Comparison of ENCODE assay signal across 8 cellular contexts in genomic region chr20:3846740-3847418, GRCh38. TPM values are rescaled to one million over a fixed set of nuclear protein-coding genes. Genes with fewer than 3 reads are reported as not detected.
DNase-seq lines count a peak whose midpoint lies in the region; ATAC-seq, FAIRE-seq and TF ChIP-seq lines count a peak whose summit lies in the region.

MAVS (plus strand) TSS chr20:3846834; CDS start chr20:3854625, 7,791 bp downstream.

- H2BK15ac ChIP-seq in H1 (ENCODE audit: low read length) (no peak within 1 kb of the TSS), mesendoderm (replicated peaks; ENCODE audit: low read depth) (no peak within 1 kb of the TSS)

- H2BK20ac ChIP-seq in H1 (ENCODE audit: low read length): no peak within 1 kb of the TSS

- POLR2A ChIA-PET in H1 (lab: Charles Lee; ENCODE audit: partially characterized antibody): interaction anchor here (1.0 to 1.3 kb wide), 3 partner anchors 11 to 79 kb away, joined by 3 read pairs; partner anchors contain the start of gene ADISSP

- H3K27ac Mint-ChIP-seq in activated CD8-positive, alpha-beta memory T cell treated with anti-CD3 and anti-CD28 coated beads, Interleukin-2, amount 10 ng/mL, durations not matched to agents 7 days and 5 days: peak within 1 kb of the TSS; percentile 76

- ATAC-seq in GM19463 (IDR thresholded peaks at IDR 0.05; ENCODE audit: unreplicated experiment): peak; percentile 96
- peak; percentile 99 for ATAC-seq in activated CD8-positive, alpha-beta memory T cell treated with anti-CD3 and anti-CD28 coated beads, Interleukin-2, amount 10 ng/mL, durations not matched to agents 7 days and 5 days

- TF ChIP-seq POLR2A in H1 (IDR thresholded peaks at IDR 0.05; ENCODE audit: control extremely low read depth in 1 of 2, low read depth in 2 of 2, low read length in 2 of 2): peak in 1 of 2 experiments; percentile 73; a peak in 1 of 3 replicates

- no peaks in the 10 kb centered on the region; a peak in 1 of 7 replicates for H3K27me3 ChIP-seq in H1 (replicated peaks in 1 of 4; ENCODE audit: control insufficient read depth in 3 of 4, extremely low read depth in 1 of 4, insufficient read depth in 3 of 4, low read length in 3 of 4)
- H3K27me3 ChIP-seq in mesendoderm (ENCODE audit: insufficient read depth, low read length, poor library complexity): no peaks in the 10 kb centered on the region

- H3K4me3 Mint-ChIP-seq in activated CD8-positive, alpha-beta memory T cell treated with anti-CD3 and anti-CD28 coated beads, Interleukin-2, amount 10 ng/mL, durations not matched to agents 7 days and 5 days: peak within 1 kb of the TSS; percentile 82

- H2BK12ac ChIP-seq in H1 (ENCODE audit: low read depth, low read length): 0 out of 2 replicates have a peak within 1 kb of the TSS, but pooled peaks have one; percentile 27

- no peaks in the 10 kb centered on the region for H3K9me3 ChIP-seq in H1 (ENCODE audit: insufficient read depth in 2 of 2, low read depth in 1 of 2, low read length in 1 of 2)

- H3K79me2 ChIP-seq in H1 (ENCODE audit: control insufficient read depth in 1 of 2, insufficient read depth in 2 of 2, low read length in 2 of 2) (peaks cover 0 to 4% of the 10 kb centered on the region in 2 experiments; a peak in 2 of 4 replicates), mesendoderm (ENCODE audit: control insufficient read depth, insufficient read depth, low read length) (peaks cover 3% of the 10 kb centered on the region)

- H3K4ac ChIP-seq in H1 (replicated peaks; ENCODE audit: insufficient read length, low read depth, low read length) (peak within 1 kb of the TSS; percentile 74), mesendoderm (ENCODE audit: low read depth, low read length) (no peak within 1 kb of the TSS)

- TF ChIP-seq CTCF in H1 (IDR thresholded peaks at IDR 0.05; ENCODE audit: control extremely low read depth in 1 of 3, insufficient read depth in 1 of 3, low read depth in 1 of 3, low read length in 3 of 3): peak in 1 of 3 experiments; percentile 6; a peak in 1 of 4 replicates

- H3K4me2 ChIP-seq in H1 (ENCODE audit: insufficient read depth in 1 of 2, low read depth in 2 of 2, low read length in 2 of 2) (peak within 1 kb of the TSS; percentile 88 to 93), mesendoderm (ENCODE audit: low read length) (peak within 1 kb of the TSS; percentile 82)

- CTCF ChIA-PET in activated CD8-positive, alpha-beta memory T cell treated with anti-CD3 and anti-CD28 coated beads, Interleukin-2, amount 10 ng/mL, durations not matched to agents 7 days and 5 days (lab: Charles Lee): interaction anchor here (1.3 to 1.7 kb wide), 2 partner anchors 28 to 60 kb away, joined by 3 to 5 read pairs; no protein-coding TSS in a partner anchor
- CTCF ChIA-PET in H1 (lab: Charles Lee; ENCODE audit: partially characterized antibody): no interaction called here

- H3K56ac ChIP-seq in H1 (replicated peaks; ENCODE audit: insufficient read length, low read depth, low read length) (peak within 1 kb of the TSS; percentile 69), mesendoderm (ENCODE audit: low read length) (peak within 1 kb of the TSS; percentile 97)

- no peak for FAIRE-seq in H1 (lab: Jason Lieb, UNC)

- peak in 1 of 2 experiments; percentile 49; a peak in 1 of 3 replicates for TF ChIP-seq EP300 in H1 (IDR thresholded peaks at IDR 0.05; ENCODE audit: borderline replicate concordance in 1 of 2, low read depth in 2 of 2, low read length in 2 of 2)

- no peak within 1 kb of the TSS for H3K14ac ChIP-seq in H1 (ENCODE audit: insufficient read length)

- H3K4me1 Mint-ChIP-seq in activated CD8-positive, alpha-beta memory T cell treated with anti-CD3 and anti-CD28 coated beads, Interleukin-2, amount 10 ng/mL, durations not matched to agents 7 days and 5 days: peaks cover 34% of the 10 kb centered on the region

- peak; percentile 88 for DNase-seq in CMK (ENCODE audit: low read depth)
- DNase-seq in HPDE6-E6E7 (ENCODE audit: extremely low spot score): peak; percentile 91
- DNase-seq in NOMO-1 treated with DMSO at 0.1 percent for 48 hours (lab: John Stamatoyannopoulos, UW; ENCODE audit: unreplicated experiment): peak; percentile 71
- DNase-seq in activated CD8-positive, alpha-beta memory T cell treated with anti-CD3 and anti-CD28 coated beads, Interleukin-2, amount 10 ng/mL, durations not matched to agents 7 days and 5 days: peak; percentile 88
- peak; percentile 51 to 92 for DNase-seq in H1 (ENCODE audit: low read depth in 1 of 2, low spot score in 2 of 2)
- peak; percentile 85 for DNase-seq in mesendoderm
- peak; percentile 74 for DNase-seq in stimulated activated CD8-positive, alpha-beta memory T cell treated with anti-CD3 and anti-CD28 coated beads, Interleukin-12 subunit alpha, Interleukin-12 subunit beta, amount 100 ng/mL, for 4 hours (ENCODE audit: low read depth)

- H4K8ac ChIP-seq in H1 (ENCODE audit: extremely low read depth, insufficient read depth, low read length) (peak within 1 kb of the TSS; percentile 95), mesendoderm (ENCODE audit: low read depth, low read length) (no peak within 1 kb of the TSS)

- H3K4me3 ChIP-seq in H1 (ENCODE audit: extremely low read depth in 1 of 4, insufficient read depth in 2 of 4, low read depth in 3 of 4, low read length in 4 of 4): peak within 1 kb of the TSS; percentile 63 to 84 (median 73)
- H3K4me3 ChIP-seq in mesendoderm (ENCODE audit: low read length): peak within 1 kb of the TSS; percentile 80

- H2AK5ac ChIP-seq in H1 (ENCODE audit: low read depth, low read length) (peak within 1 kb of the TSS; percentile 5; the same call in 1 of the 2 replicates), mesendoderm (ENCODE audit: low read length) (no peak within 1 kb of the TSS)

- H3K36me3 ChIP-seq in H1 (ENCODE audit: control insufficient read depth in 2 of 4, insufficient read depth in 4 of 4, low read length in 3 of 4) (no peaks in the 10 kb centered on the region), mesendoderm (ENCODE audit: control insufficient read depth, insufficient read depth, low read length) (no peaks in the 10 kb centered on the region)

- H3K27ac ChIP-seq in H1 (ENCODE audit: low read depth, low read length): peak within 1 kb of the TSS; percentile 52; the same call in 1 of the 2 replicates
- peak within 1 kb of the TSS; percentile 65 for H3K27ac ChIP-seq in mesendoderm (ENCODE audit: low read depth, low read length)

- peaks cover 6% of the 10 kb centered on the region for H3K36me3 Mint-ChIP-seq in activated CD8-positive, alpha-beta memory T cell treated with anti-CD3 and anti-CD28 coated beads, Interleukin-2, amount 10 ng/mL, durations not matched to agents 7 days and 5 days

- H3K23ac ChIP-seq in H1 (ENCODE audit: insufficient read length): no peak within 1 kb of the TSS
- peak within 1 kb of the TSS; percentile 72 for H3K23ac ChIP-seq in mesendoderm (ENCODE audit: low read length)

- peaks cover 0 to 5% of the 10 kb centered on the region in 2 experiments for H4K20me1 ChIP-seq in H1 (replicated peaks in 1 of 2; ENCODE audit: control insufficient read depth in 1 of 2, insufficient read depth in 2 of 2, low read length in 2 of 2)

- peaks cover 12% of the 10 kb centered on the region for H3K23me2 ChIP-seq in H1 (ENCODE audit: low read depth, low read length)

- 1% methylated on average over 62 of the region's 72 CpGs; no CpG with 5 or more reads in 1 of the 2 experiments for WGBS in H1 (ENCODE audit: extremely low coverage in 1 of 2, insufficient coverage in 1 of 2, insufficient read length in 1 of 2, insufficient replicate concordance in 2 of 2, low coverage in 1 of 2, low lambda C conversion rate in 2 of 2, missing lambda C conversion rate in 1 of 2), 2 experiments
- no CpG with 5 or more reads among the region's 72 CpGs for WGBS in mesendoderm (ENCODE audit: extremely low coverage, insufficient coverage, low lambda C conversion rate)

- no peaks in the 10 kb centered on the region for H3K27me3 Mint-ChIP-seq in activated CD8-positive, alpha-beta memory T cell treated with anti-CD3 and anti-CD28 coated beads, Interleukin-2, amount 10 ng/mL, durations not matched to agents 7 days and 5 days

- H3K18ac ChIP-seq in H1 (ENCODE audit: extremely low read depth, low read length) (peak within 1 kb of the TSS; percentile 60), mesendoderm (ENCODE audit: low read length) (peak within 1 kb of the TSS; percentile 11)

- peak within 1 kb of the TSS; percentile 70 to 86 (median 70) for H3K9ac ChIP-seq in H1 (replicated peaks in 1 of 4; ENCODE audit: extremely low read depth in 1 of 4, low read depth in 3 of 4, low read length in 3 of 4)
- peak within 1 kb of the TSS; percentile 97 for H3K9ac ChIP-seq in mesendoderm (ENCODE audit: low read length)

- peak within 1 kb of the TSS; percentile 52; the same call in 1 of the 2 replicates for H2BK5ac ChIP-seq in H1 (ENCODE audit: low read depth, low read length)
- peak within 1 kb of the TSS; percentile 21 for H2BK5ac ChIP-seq in mesendoderm (ENCODE audit: low read length)

- TF ChIP-seq RAD21 in H1 (IDR thresholded peaks at IDR 0.05 in 1 of 2, conservative IDR thresholded peaks at IDR 0.05 in 1 of 2; ENCODE audit: low read depth in 2 of 2, low read length in 2 of 2): 0 out of 4 replicates have a peak, but pooled peaks of 1 of the 2 experiments have one; percentile 12

- peak within 1 kb of the TSS; percentile 61 for H4K91ac ChIP-seq in H1 (replicated peaks; ENCODE audit: insufficient read length, low read length)

- H3K79me1 ChIP-seq in H1 (ENCODE audit: low read depth, low read length) (peaks cover 3% of the 10 kb centered on the region; the same call in 1 of the 2 replicates), mesendoderm (ENCODE audit: low read length) (peaks cover 9% of the 10 kb centered on the region)

- H2AFZ ChIP-seq in H1 (ENCODE audit: low read length): peak within 1 kb of the TSS; percentile 34; the same call in 1 of the 2 replicates

- H3K9me3 Mint-ChIP-seq in activated CD8-positive, alpha-beta memory T cell treated with anti-CD3 and anti-CD28 coated beads, Interleukin-2, amount 10 ng/mL, durations not matched to agents 7 days and 5 days (ENCODE audit: low read depth): no peaks in the 10 kb centered on the region

- peaks cover 0 to 8% (median 4%) of the 10 kb centered on the region in 4 experiments; a peak in 3 of 7 replicates for H3K4me1 ChIP-seq in H1 (replicated peaks in 1 of 4; ENCODE audit: control insufficient read depth in 3 of 4, insufficient read depth in 4 of 4, low read length in 3 of 4)
- H3K4me1 ChIP-seq in mesendoderm (ENCODE audit: control insufficient read depth, low read depth, low read length): peaks cover 4% of the 10 kb centered on the region

- H4K5ac ChIP-seq in H1 (ENCODE audit: insufficient read length, low read depth, low read length) (peak within 1 kb of the TSS; percentile 76), mesendoderm (ENCODE audit: low read length) (no peak within 1 kb of the TSS)

- H2BK120ac ChIP-seq in H1 (replicated peaks; ENCODE audit: low read depth, low read length) (no peak within 1 kb of the TSS), mesendoderm (ENCODE audit: low read depth, low read length) (no peak within 1 kb of the TSS)

RNA-seq across cellular contexts. Expression of gene MAVS, which starts in this region (rescaled TPM):
- total RNA-seq in activated CD8-positive, alpha-beta memory T cell treated with anti-CD3 and anti-CD28 coated beads, Interleukin-2, amount 10 ng/mL, durations not matched to agents 7 days and 5 days: 10 to 100 TPM; 29.7 to 37.4 TPM
- 24.3 and 24.4 TPM in 2 replicates for total RNA-seq in H1 (2021; fragmentation: NEBNext Ultra II Directional; extraction: Animal tissue kit (Norgen Biotek cat#: 25700))
- polyA plus RNA-seq in H1 (2011; rRNA removed): 9.9 and 12.3 TPM in 2 replicates
- polyA plus RNA-seq in H1 (2011; cell fraction: cytosol; rRNA removed): 10.5 TPM
- 20.9 TPM for polyA plus RNA-seq in H1 (2011; cell fraction: nucleus; rRNA removed)
- polyA plus RNA-seq in H1 (2012, experiment 1 of 2): 12.7 to 16.2 TPM (median 15.3 TPM) in 4 replicates
- polyA plus RNA-seq in H1 (2012, experiment 2 of 2): 15.0 TPM
- polyA plus RNA-seq in H1 (2013, experiment 1 of 2): 10.4 TPM
- polyA plus RNA-seq in H1 (2013, experiment 2 of 2): 9.8 TPM
- polyA minus RNA-seq in H1 (2011; rRNA and poly(A)+ RNA removed): 22.1 and 29.6 TPM in 2 replicates
- 15.1 TPM for polyA minus RNA-seq in H1 (2011; cell fraction: cytosol; rRNA and poly(A)+ RNA removed)
- 15.9 TPM for polyA minus RNA-seq in H1 (2011; cell fraction: nucleus; rRNA and poly(A)+ RNA removed)
- 8.3 TPM for polyA plus RNA-seq in mesendoderm (2013, experiment 1 of 2)
- 8.5 TPM for polyA plus RNA-seq in mesendoderm (2013, experiment 2 of 2)

Comparison
In these comparisons a context has a peak if more than half of its experiments do, and no peak if none do; other contexts are left out.
1. Peak in every context shown above with its lines: DNase-seq, ATAC-seq, H3K4me3 ChIP-seq and H3K27ac ChIP-seq.